1 cellular context compared by ENCODE assay signal in genomic region chr13:60143775-60144174, GRCh38.
TF ChIP-seq lines count a peak whose summit lies in the region.

No MANE protein-coding gene starts in this region.

TF ChIP-seq in HEK293, 187 proteins besides CTCF, POLR2A, EP300 and RAD21 (continued from another document):
- TF ChIP-seq HIC1 (tag by site-specific recombination; IDR thresholded peaks at IDR 0.05), result 0 out of 2 replicates have a peak, but pooled peaks have one; percentile 23
- 0 out of 2 replicates have a peak, but pooled peaks have one; percentile 44 for TF ChIP-seq WT1 (tag by site-specific recombination; IDR thresholded peaks at IDR 0.05)
- TF ChIP-seq ZNF629 (tag by site-specific recombination; IDR thresholded peaks at IDR 0.05), result peak; percentile 73
- 0 out of 2 replicates have a peak, but pooled peaks have one; percentile 43 for TF ChIP-seq FEZF1 (tag by site-specific recombination; IDR thresholded peaks at IDR 0.05)
- no peak for TF ChIP-seq ZNF521 (tag by site-specific recombination; IDR thresholded peaks at IDR 0.05)
- TF ChIP-seq HOXC10 (CRISPR knock-in tag; IDR thresholded peaks at IDR 0.05), result no peak
- TF ChIP-seq PRDM4 (tag by site-specific recombination; IDR thresholded peaks at IDR 0.05), result 0 out of 2 replicates have a peak, but pooled peaks have one; percentile 25
- TF ChIP-seq PRDM10 (tag by site-specific recombination; IDR thresholded peaks at IDR 0.05), result peak; percentile 69
- no peak for TF ChIP-seq ZNF433 (tag by site-specific recombination; IDR thresholded peaks at IDR 0.05; ENCODE audit: low read depth)
TF ChIP-seq in HEK293: peak in this region for 16.
